In the genomic region with DNA sequence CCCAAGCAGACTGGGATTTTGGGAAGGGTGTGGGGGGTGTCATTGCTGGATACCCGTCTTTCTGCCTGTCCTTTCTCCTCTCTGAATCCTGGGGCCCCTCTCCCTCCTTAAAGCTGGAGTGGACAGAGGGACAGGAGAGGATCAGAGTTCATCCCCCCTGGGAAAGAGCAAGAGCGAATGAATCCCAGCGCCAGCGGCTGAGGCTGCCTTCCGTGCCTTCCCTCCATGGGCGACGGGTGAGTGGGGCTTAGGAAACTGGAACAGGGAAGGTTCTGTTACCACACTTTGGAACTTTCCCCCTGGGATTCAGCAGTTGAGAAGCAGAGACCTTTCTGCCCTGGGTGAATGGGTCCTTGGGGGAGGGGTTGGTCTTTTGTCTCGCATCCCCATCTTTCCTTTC, we compare ENCODE assay signal across 1 cellular context.
TF ChIP-seq lines count a peak whose summit lies in the region.

No MANE protein-coding gene starts in this region.

TF ChIP-seq in GM23338, 12 proteins besides CTCF, POLR2A, EP300 and RAD21 (continued from another document):
- TF ChIP-seq, protein P1, sequence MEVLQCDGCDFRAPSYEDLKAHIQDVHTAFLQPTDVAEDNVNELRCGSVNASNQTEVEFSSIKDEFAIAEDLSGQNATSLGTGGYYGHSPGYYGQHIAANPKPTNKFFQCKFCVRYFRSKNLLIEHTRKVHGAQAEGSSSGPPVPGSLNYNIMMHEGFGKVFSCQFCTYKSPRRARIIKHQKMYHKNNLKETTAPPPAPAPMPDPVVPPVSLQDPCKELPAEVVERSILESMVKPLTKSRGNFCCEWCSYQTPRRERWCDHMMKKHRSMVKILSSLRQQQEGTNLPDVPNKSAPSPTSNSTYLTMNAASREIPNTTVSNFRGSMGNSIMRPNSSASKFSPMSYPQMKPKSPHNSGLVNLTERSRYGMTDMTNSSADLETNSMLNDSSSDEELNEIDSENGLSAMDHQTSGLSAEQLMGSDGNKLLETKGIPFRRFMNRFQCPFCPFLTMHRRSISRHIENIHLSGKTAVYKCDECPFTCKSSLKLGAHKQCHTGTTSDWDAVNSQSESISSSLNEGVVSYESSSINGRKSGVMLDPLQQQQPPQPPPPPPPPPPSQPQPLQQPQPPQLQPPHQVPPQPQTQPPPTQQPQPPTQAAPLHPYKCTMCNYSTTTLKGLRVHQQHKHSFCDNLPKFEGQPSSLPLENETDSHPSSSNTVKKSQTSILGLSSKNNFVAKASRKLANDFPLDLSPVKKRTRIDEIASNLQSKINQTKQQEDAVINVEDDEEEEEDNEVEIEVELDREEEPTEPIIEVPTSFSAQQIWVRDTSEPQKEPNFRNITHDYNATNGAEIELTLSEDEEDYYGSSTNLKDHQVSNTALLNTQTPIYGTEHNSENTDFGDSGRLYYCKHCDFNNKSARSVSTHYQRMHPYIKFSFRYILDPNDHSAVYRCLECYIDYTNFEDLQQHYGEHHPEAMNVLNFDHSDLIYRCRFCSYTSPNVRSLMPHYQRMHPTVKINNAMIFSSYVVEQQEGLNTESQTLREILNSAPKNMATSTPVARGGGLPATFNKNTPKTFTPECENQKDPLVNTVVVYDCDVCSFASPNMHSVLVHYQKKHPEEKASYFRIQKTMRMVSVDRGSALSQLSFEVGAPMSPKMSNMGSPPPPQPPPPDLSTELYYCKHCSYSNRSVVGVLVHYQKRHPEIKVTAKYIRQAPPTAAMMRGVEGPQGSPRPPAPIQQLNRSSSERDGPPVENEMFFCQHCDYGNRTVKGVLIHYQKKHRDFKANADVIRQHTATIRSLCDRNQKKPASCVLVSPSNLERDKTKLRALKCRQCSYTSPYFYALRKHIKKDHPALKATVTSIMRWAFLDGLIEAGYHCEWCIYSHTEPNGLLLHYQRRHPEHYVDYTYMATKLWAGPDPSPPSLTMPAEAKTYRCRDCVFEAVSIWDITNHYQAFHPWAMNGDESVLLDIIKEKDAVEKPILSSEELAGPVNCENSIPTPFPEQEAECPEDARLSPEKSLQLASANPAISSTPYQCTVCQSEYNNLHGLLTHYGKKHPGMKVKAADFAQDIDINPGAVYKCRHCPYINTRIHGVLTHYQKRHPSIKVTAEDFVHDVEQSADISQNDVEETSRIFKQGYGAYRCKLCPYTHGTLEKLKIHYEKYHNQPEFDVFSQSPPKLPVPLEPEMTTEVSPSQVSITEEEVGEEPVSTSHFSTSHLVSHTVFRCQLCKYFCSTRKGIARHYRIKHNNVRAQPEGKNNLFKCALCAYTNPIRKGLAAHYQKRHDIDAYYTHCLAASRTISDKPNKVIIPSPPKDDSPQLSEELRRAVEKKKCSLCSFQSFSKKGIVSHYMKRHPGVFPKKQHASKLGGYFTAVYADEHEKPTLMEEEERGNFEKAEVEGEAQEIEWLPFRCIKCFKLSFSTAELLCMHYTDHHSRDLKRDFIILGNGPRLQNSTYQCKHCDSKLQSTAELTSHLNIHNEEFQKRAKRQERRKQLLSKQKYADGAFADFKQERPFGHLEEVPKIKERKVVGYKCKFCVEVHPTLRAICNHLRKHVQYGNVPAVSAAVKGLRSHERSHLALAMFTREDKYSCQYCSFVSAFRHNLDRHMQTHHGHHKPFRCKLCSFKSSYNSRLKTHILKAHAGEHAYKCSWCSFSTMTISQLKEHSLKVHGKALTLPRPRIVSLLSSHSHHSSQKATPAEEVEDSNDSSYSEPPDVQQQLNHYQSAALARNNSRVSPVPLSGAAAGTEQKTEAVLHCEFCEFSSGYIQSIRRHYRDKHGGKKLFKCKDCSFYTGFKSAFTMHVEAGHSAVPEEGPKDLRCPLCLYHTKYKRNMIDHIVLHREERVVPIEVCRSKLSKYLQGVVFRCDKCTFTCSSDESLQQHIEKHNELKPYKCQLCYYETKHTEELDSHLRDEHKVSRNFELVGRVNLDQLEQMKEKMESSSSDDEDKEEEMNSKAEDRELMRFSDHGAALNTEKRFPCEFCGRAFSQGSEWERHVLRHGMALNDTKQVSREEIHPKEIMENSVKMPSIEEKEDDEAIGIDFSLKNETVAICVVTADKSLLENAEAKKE (CRISPR knock-in tag; IDR thresholded peaks at IDR 0.05), result no peak
- TF ChIP-seq, protein P2, sequence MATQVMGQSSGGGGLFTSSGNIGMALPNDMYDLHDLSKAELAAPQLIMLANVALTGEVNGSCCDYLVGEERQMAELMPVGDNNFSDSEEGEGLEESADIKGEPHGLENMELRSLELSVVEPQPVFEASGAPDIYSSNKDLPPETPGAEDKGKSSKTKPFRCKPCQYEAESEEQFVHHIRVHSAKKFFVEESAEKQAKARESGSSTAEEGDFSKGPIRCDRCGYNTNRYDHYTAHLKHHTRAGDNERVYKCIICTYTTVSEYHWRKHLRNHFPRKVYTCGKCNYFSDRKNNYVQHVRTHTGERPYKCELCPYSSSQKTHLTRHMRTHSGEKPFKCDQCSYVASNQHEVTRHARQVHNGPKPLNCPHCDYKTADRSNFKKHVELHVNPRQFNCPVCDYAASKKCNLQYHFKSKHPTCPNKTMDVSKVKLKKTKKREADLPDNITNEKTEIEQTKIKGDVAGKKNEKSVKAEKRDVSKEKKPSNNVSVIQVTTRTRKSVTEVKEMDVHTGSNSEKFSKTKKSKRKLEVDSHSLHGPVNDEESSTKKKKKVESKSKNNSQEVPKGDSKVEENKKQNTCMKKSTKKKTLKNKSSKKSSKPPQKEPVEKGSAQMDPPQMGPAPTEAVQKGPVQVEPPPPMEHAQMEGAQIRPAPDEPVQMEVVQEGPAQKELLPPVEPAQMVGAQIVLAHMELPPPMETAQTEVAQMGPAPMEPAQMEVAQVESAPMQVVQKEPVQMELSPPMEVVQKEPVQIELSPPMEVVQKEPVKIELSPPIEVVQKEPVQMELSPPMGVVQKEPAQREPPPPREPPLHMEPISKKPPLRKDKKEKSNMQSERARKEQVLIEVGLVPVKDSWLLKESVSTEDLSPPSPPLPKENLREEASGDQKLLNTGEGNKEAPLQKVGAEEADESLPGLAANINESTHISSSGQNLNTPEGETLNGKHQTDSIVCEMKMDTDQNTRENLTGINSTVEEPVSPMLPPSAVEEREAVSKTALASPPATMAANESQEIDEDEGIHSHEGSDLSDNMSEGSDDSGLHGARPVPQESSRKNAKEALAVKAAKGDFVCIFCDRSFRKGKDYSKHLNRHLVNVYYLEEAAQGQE (IDR thresholded peaks at IDR 0.05; ENCODE audit: unreplicated experiment), result no peak
- TF ChIP-seq NANOG (IDR thresholded peaks at IDR 0.05; ENCODE audit: borderline replicate concordance) (no peak), STAT1 (IDR thresholded peaks at IDR 0.05; ENCODE audit: unreplicated experiment) (no peak), ZNF331 (CRISPR knock-in tag; IDR thresholded peaks at IDR 0.05; ENCODE audit: low read depth) (no peak)
